12 cellular contexts compared by ENCODE assay signal in the genomic region with DNA sequence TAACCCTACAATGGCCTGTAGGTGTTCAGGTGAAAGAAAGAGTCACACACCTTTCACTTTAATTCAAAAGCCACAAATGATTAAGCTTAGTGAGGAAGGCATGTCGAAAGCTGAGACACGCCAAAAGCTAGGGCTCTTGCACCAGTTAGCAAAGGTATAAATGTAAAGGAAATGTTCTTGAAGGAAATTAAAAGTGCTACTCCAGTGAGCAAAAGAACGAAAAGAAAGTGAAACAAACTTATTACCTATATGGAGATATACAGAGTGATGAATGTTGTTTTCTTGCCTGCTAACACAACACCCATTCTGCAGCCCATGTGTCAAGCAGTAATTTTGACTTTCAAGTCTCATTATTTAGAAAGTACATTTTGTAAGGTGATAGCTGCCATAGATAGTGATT.
DNase-seq lines count a peak whose midpoint lies in the region; ATAC-seq, FAIRE-seq and TF ChIP-seq lines count a peak whose summit lies in the region.
"Had no signal": no experiment of that assay in that cellular context is flagged by ENCODE, and none has a peak within 500 bp of the region (broad histone marks: within the 10 kb centered on the region; RNA-seq: fewer than 3 reads in every experiment).

No MANE protein-coding gene starts in this region.

- H3K4me1 ChIP-seq in breast epithelium (no peaks in the 10 kb centered on the region), osteoblast (ENCODE audit: insufficient read depth, low read length) (no peaks in the 10 kb centered on the region)

- no peak for FAIRE-seq in D721Med (lab: Jason Lieb, UNC)
- FAIRE-seq: endometrium, H1, islet of Langerhans had no signal

- H3K4me1 Mint-ChIP-seq in activated naive CD8-positive, alpha-beta T cell treated with anti-CD3 and anti-CD28 coated beads for 36 hours, result peaks cover 25% of the 10 kb centered on the region

- H2AFZ ChIP-seq in osteoblast (ENCODE audit: low read length), result no peak overlapping the region

- no peak for TF ChIP-seq CTCF in D721Med (IDR thresholded peaks at IDR 0.05; ENCODE audit: insufficient read depth, missing control alignments)
- no peak for TF ChIP-seq CTCF in breast epithelium (IDR thresholded peaks at IDR 0.05)
- TF ChIP-seq CTCF in osteoblast (IDR thresholded peaks at IDR 0.05; ENCODE audit: extremely low read depth, low read depth, low read length), result no peak

- no peaks in the 10 kb centered on the region for H3K36me3 ChIP-seq in breast epithelium
- H3K36me3 ChIP-seq in osteoblast (ENCODE audit: insufficient read depth, low read length), result no peaks in the 10 kb centered on the region

- ATAC-seq in GM18498 (IDR thresholded peaks at IDR 0.05; ENCODE audit: unreplicated experiment) (peak; percentile 85), GM19467 (IDR thresholded peaks at IDR 0.05; ENCODE audit: unreplicated experiment) (peak; percentile 70), HG03196 (IDR thresholded peaks at IDR 0.05; ENCODE audit: unreplicated experiment) (peak; percentile 67)
- ATAC-seq: Panc1 had no signal

- intact Hi-C loops in breast epithelium (cut with DNase I; ENCODE audit: low total_unique reads), result no loop called here

- H3K27ac Mint-ChIP-seq in activated naive CD8-positive, alpha-beta T cell treated with anti-CD3 and anti-CD28 coated beads for 36 hours, result peak overlapping the region; percentile 81

- H3K4me3 Mint-ChIP-seq in activated naive CD8-positive, alpha-beta T cell treated with anti-CD3 and anti-CD28 coated beads for 36 hours, result peak overlapping the region; percentile 58

- DNase-seq in activated naive CD8-positive, alpha-beta T cell treated with anti-CD3 and anti-CD28 coated beads for 36 hours, result no peak
- DNase-seq in D721Med (ENCODE audit: insufficient read length, low spot score) (no peak), HUDEP-2 (lab: John Stamatoyannopoulos, UW; ENCODE audit: unreplicated experiment in 76 of 76) (no peak), breast epithelium (ENCODE audit: low spot score in 2 of 2) (no peak), osteoblast (ENCODE audit: insufficient read length, low spot score, missing footprints) (no peak)

- no peaks in the 10 kb centered on the region for H3K27me3 Mint-ChIP-seq in activated naive CD8-positive, alpha-beta T cell treated with anti-CD3 and anti-CD28 coated beads for 36 hours

- H3K9me3 ChIP-seq in breast epithelium (no peaks in the 10 kb centered on the region), osteoblast (ENCODE audit: low read depth, low read length) (no peaks in the 10 kb centered on the region)

- no peak for TF ChIP-seq POLR2A in breast epithelium (IDR thresholded peaks at IDR 0.05)

- H4K20me1 ChIP-seq in osteoblast (ENCODE audit: insufficient read depth, low read length), result no peaks in the 10 kb centered on the region

- H3K9me3 Mint-ChIP-seq in activated naive CD8-positive, alpha-beta T cell treated with anti-CD3 and anti-CD28 coated beads for 36 hours, result no peaks in the 10 kb centered on the region

- H3K4me2 ChIP-seq in osteoblast (ENCODE audit: insufficient read depth, low read length), result no peak overlapping the region

- no peak overlapping the region for H3K27ac ChIP-seq in breast epithelium
- no peak overlapping the region for H3K27ac ChIP-seq in osteoblast (ENCODE audit: low read depth, low read length)

- no peaks in the 10 kb centered on the region for H3K36me3 Mint-ChIP-seq in activated naive CD8-positive, alpha-beta T cell treated with anti-CD3 and anti-CD28 coated beads for 36 hours

- H3K27me3 ChIP-seq in breast epithelium (no peaks in the 10 kb centered on the region), osteoblast (ENCODE audit: insufficient read depth, low read length) (no peaks in the 10 kb centered on the region)

- no peaks in the 10 kb centered on the region for H3K79me2 ChIP-seq in osteoblast (ENCODE audit: insufficient read depth, low read length)

- H3K4me3 ChIP-seq in breast epithelium (no peak overlapping the region), osteoblast (ENCODE audit: insufficient read depth, low read length) (no peak overlapping the region)
